In genomic region chrX:119692241-119693031, GRCh38 we compare ENCODE assay signal across 8 cellular contexts. TPM values are rescaled to one million over a fixed set of nuclear protein-coding genes. Genes with fewer than 3 reads are reported as not detected.
DNase-seq lines count a peak whose midpoint lies in the region; ATAC-seq and TF ChIP-seq lines count a peak whose summit lies in the region.

No MANE protein-coding gene starts in this region.

- 1 to 41% methylated on average over 18 to 34 of the region's 66 CpGs for WGBS in lower leg skin, 2 donors

- H3K79me2 ChIP-seq in Loucy (ENCODE audit: insufficient read depth, low read length) = peaks cover 71% of the 10 kb centered on the region

- intact Hi-C loops in A673 (cut with micrococcal nuclease; ENCODE audit: unreplicated experiment) (no loop called here), lower leg skin (cut with DNase I; ENCODE audit: low total_unique reads) (no loop called here)

- H3K4me1 ChIP-seq in A673 (ENCODE audit: insufficient read depth, low read length, poor library complexity, severe bottlenecking) = no peaks in the 10 kb centered on the region
- H3K4me1 ChIP-seq in Loucy (ENCODE audit: insufficient read depth, low read length, poor library complexity, severe bottlenecking) = peaks cover 15% of the 10 kb centered on the region

- peaks cover 37% of the 10 kb centered on the region for H4K20me1 ChIP-seq in Loucy (ENCODE audit: insufficient read depth, low read length, poor library complexity, severe bottlenecking)

- H3K9me3 Mint-ChIP-seq in chondrocyte (ENCODE audit: low read depth) = peaks cover 2% of the 10 kb centered on the region

- peaks cover 20% of the 10 kb centered on the region for H3K4me1 Mint-ChIP-seq in chondrocyte (ENCODE audit: low read depth)

- H3K4me3 ChIP-seq in A673 (ENCODE audit: low read depth, low read length, poor library complexity, severe bottlenecking) (peak overlapping the region; percentile 78), Loucy (ENCODE audit: low read length, poor library complexity, severe bottlenecking) (peak overlapping the region; percentile 75), lower leg skin (ENCODE audit: low read depth, poor library complexity, severe bottlenecking) (peak overlapping the region; percentile 66)

- TF ChIP-seq POLR2A in GM18505 (IDR thresholded peaks at IDR 0.05; ENCODE audit: borderline replicate concordance, extremely low read depth, insufficient read depth, insufficient read length) = peak; percentile 43
- TF ChIP-seq POLR2A in lower leg skin (IDR thresholded peaks at IDR 0.05) = no peak

- POLR2A ChIA-PET in A673 (lab: Charles Lee; ENCODE audit: low non-redundant PET) = no interaction called here

- H3K36me3 ChIP-seq in A673 (ENCODE audit: insufficient read depth, low read length, poor library complexity, severe bottlenecking) = no peaks in the 10 kb centered on the region
- H3K36me3 ChIP-seq in Loucy (ENCODE audit: insufficient read depth, low read length) = no peaks in the 10 kb centered on the region

- TF ChIP-seq CTCF in A673 (conservative IDR thresholded peaks at IDR 0.05; ENCODE audit: low read depth, low read length) (peak; percentile 28; the same call in 1 of the 2 replicates), Loucy (conservative IDR thresholded peaks at IDR 0.05; ENCODE audit: low read length) (no peak), chondrocyte (IDR thresholded peaks at IDR 0.05) (peak; percentile 25), lower leg skin (IDR thresholded peaks at IDR 0.05) (no peak)

- H3K9me3 ChIP-seq in A673 (ENCODE audit: low read depth, low read length, poor library complexity, severe bottlenecking) (no peaks in the 10 kb centered on the region), Loucy (ENCODE audit: insufficient read depth, low read depth, low read length) (no peaks in the 10 kb centered on the region)

- CTCF ChIA-PET in A673 (lab: Charles Lee) = interaction anchor here (1.9 kb wide), 1 partner anchor 37 kb away, joined by 6 read pairs; no protein-coding TSS in a partner anchor

- H3K9me2 ChIP-seq in Loucy (replicated peaks; ENCODE audit: low read depth, low read length) = no peaks in the 10 kb centered on the region

- peak; percentile 37 for DNase-seq in A673 (ENCODE audit: low spot score)
- peak; percentile 2 to 39 (median 29) for DNase-seq in activated CD4-positive, CD25-positive, alpha-beta regulatory T cell (lab: John Stamatoyannopoulos, UW)
- no peak for DNase-seq in chondrocyte (ENCODE audit: low spot score)
- peak in 1 of 2 donors; percentile 87 for DNase-seq in lower leg skin (ENCODE audit: low spot score in 2 of 2)
- peak; percentile 31 to 62 for DNase-seq in stimulated activated CD8-positive, alpha-beta memory T cell treated with anti-CD3 and anti-CD28 coated beads, Interleukin-7, amount 100 ng/mL, for 4 hours (ENCODE audit: low read depth in 2 of 2)
- DNase-seq in NCI-H187 (lab: John Stamatoyannopoulos, UW) = no peak

- H3K4me2 ChIP-seq in Loucy (ENCODE audit: low read depth, low read length, poor library complexity, severe bottlenecking) = peak overlapping the region; percentile 100

- peak overlapping the region; percentile 78 for H3K27ac Mint-ChIP-seq in chondrocyte (ENCODE audit: unreplicated experiment)

- H3K27me3 ChIP-seq in A673 (replicated peaks; ENCODE audit: insufficient read depth, low read depth, low read length, poor library complexity) (no peaks in the 10 kb centered on the region), Loucy (ENCODE audit: insufficient read depth, low read length, poor library complexity, severe bottlenecking) (no peaks in the 10 kb centered on the region)

- H3K27me3 Mint-ChIP-seq in chondrocyte (ENCODE audit: low read depth) = no peaks in the 10 kb centered on the region

- peaks cover 8% of the 10 kb centered on the region; the same call in 1 of the 2 replicates for H3F3A ChIP-seq in Loucy (ENCODE audit: low read depth)

- H2AFZ ChIP-seq in Loucy (ENCODE audit: low read length) = no peak overlapping the region

- no peaks in the 10 kb centered on the region for H3K36me3 Mint-ChIP-seq in chondrocyte (ENCODE audit: low read depth)

- H3K27ac ChIP-seq in A673 (ENCODE audit: low read depth, low read length, poor library complexity, severe bottlenecking) = peak overlapping the region; percentile 82

- BruUV-seq in A673 (replicated peaks; lab: Mats Ljungman, UMichigan) = no TSS peak

- peak overlapping the region; percentile 84 for H3K9ac ChIP-seq in Loucy (ENCODE audit: low read depth, low read length, poor library complexity, severe bottlenecking)

- no peak for ATAC-seq in GM18505 (IDR thresholded peaks at IDR 0.05; ENCODE audit: unreplicated experiment)

- H3K4me3 Mint-ChIP-seq in chondrocyte (ENCODE audit: unreplicated experiment) = peak overlapping the region; percentile 84

RNA-seq across cellular contexts. Expression of gene SEPTIN6, which starts 0.5 kb away (rescaled TPM):
- total RNA-seq in A673 (2021) (61.5 and 69.1 TPM in 2 replicates), chondrocyte (29.0 to 32.5 TPM (median 29.1 TPM) in 3 replicates), lower leg skin (10 to 100 TPM in 2 of 4 donors, 1 to 10 TPM in 2; 7.8 to 11.9 (median 10.4) TPM)

Comparison
In these comparisons a context has a peak if more than half of its experiments do, and no peak if none do; other contexts are left out.
1. DNase-seq: peak in A673 (single experiment), activated CD4-positive, CD25-positive, alpha-beta regulatory T cell (4 of 4) and stimulated activated CD8-positive, alpha-beta memory T cell treated with anti-CD3 and anti-CD28 coated beads, Interleukin-7, amount 100 ng/mL, for 4 hours (2 of 2); none in chondrocyte (single experiment) and NCI-H187 (0 of 2).
2. CTCF ChIP-seq: peak in A673 (single experiment) and chondrocyte (single experiment); none in Loucy (single experiment) and lower leg skin (0 of 3).
3. Peak in every context shown above with its lines, with median percentiles within 50 percentile points of each other: H3K4me3 ChIP-seq.